8 cellular contexts compared by ENCODE assay signal in the genomic region with DNA sequence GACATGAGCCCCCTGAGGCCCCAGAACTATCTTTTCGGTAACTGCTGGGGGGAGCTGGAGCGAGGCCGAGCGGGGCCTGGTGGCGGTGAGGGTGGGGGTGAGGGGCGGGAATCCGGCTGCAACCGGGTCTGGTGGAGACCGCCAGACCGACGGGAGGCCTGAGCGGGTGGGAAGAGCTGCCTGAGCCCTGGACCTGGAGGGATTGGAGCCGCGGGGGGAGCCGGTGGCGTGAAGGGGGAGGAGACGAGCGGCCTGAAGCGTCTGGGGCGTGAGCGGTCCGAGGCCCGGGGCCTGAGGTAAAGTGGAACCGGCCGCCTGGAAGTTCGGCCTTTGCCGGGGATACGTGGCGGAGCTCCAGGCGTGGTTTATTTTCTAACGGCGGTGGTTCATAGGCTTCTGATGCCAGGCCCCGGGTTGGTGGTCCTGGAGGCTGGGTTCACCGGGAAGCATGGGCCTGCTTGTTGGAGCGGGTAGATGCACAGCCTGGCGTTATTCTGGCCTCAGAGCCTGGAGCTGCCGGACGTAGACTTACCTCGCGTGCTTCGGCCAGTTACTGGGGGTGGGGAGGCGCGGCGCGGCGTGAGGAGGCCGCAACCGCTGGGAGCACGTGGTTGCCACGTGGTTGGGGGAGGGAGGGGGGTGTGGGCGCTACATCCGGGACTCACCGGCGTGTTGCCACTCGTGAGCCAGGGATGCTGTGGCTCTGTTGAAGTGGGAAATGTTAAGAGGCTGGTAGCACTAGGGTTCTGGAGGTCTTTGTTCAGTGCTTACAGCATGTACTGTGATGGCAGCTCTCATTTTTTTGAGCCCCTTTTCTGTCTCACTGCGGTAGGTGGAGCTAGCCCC. TPM values are rescaled to one million over a fixed set of nuclear protein-coding genes. Genes with fewer than 3 reads are reported as not detected.
DNase-seq lines count a peak whose midpoint lies in the region; ATAC-seq and TF ChIP-seq lines count a peak whose summit lies in the region.

No MANE protein-coding gene starts in this region.

- peak overlapping the region; percentile 17 for H2AFZ ChIP-seq in trophoblast cell (ENCODE audit: insufficient read depth, low read length, poor library complexity)

- peaks cover 51% of the 10 kb centered on the region for H4K20me1 ChIP-seq in DOHH2 (ENCODE audit: control insufficient read depth, insufficient read depth, low read depth, low read length)

- peaks cover 7% of the 10 kb centered on the region for H3K9me3 Mint-ChIP-seq in activated naive CD8-positive, alpha-beta T cell treated with anti-CD3 and anti-CD28 coated beads for 36 hours

- peaks cover 40% of the 10 kb centered on the region for H3F3A ChIP-seq in DOHH2 (ENCODE audit: control insufficient read depth, insufficient read depth)

- peak overlapping the region; percentile 76 for H2AK5ac ChIP-seq in trophoblast cell (ENCODE audit: low read length)

- H3K27ac ChIP-seq in DOHH2 (ENCODE audit: low read depth, low read length) (peak overlapping the region; percentile 79), trophoblast cell (ENCODE audit: low read depth, low read length) (peak overlapping the region; percentile 62), tibial nerve (peak overlapping the region; percentile 87 to 97 (median 94))

- peak overlapping the region; percentile 76 for H4K91ac ChIP-seq in trophoblast cell (ENCODE audit: low read depth, low read length)

- peak overlapping the region; percentile 65 for H2BK5ac ChIP-seq in trophoblast cell (ENCODE audit: low read depth, low read length, poor library complexity)

- H2BK12ac ChIP-seq in trophoblast cell (ENCODE audit: low read length): no peak overlapping the region

- peaks cover 44% of the 10 kb centered on the region for H3K4me1 ChIP-seq in DOHH2 (ENCODE audit: control insufficient read depth, low read length)
- no peaks in the 10 kb centered on the region for H3K4me1 ChIP-seq in trophoblast cell (ENCODE audit: control insufficient read depth in 1 of 2, insufficient read depth in 2 of 2, low read length in 2 of 2)
- H3K4me1 ChIP-seq in tibial nerve: peaks cover 0 to 46% (median 20%) of the 10 kb centered on the region in 4 donors

- TF ChIP-seq POLR2A in tibial nerve (IDR thresholded peaks at IDR 0.05): peak in 1 of 2 donors; percentile 6

- H3K4ac ChIP-seq in trophoblast cell (ENCODE audit: low read depth, low read length): peak overlapping the region; percentile 99

- peak overlapping the region; percentile 80 for H3K14ac ChIP-seq in trophoblast cell (ENCODE audit: low read length)

- peaks cover 25% of the 10 kb centered on the region for H3K27me3 Mint-ChIP-seq in activated naive CD8-positive, alpha-beta T cell treated with anti-CD3 and anti-CD28 coated beads for 36 hours

- H3K4me2 ChIP-seq in DOHH2 (ENCODE audit: low read length) (peak overlapping the region; percentile 81), trophoblast cell (ENCODE audit: low read length) (peak overlapping the region; percentile 68)

- no peak overlapping the region for H3K23ac ChIP-seq in trophoblast cell (ENCODE audit: low read length)

- peak; percentile 69 for DNase-seq in Jurkat, Clone E6-1 (ENCODE audit: low read depth, low spot score)
- DNase-seq in SKM-1 treated with dmso at 0.1 percent for 144 hours (lab: John Stamatoyannopoulos, UW; ENCODE audit: unreplicated experiment): peak; percentile 47
- DNase-seq in activated naive CD8-positive, alpha-beta T cell treated with anti-CD3 and anti-CD28 coated beads for 36 hours: peak; percentile 83
- DNase-seq in Right ventricle myocardium superior: peak; percentile 82
- peak; percentile 33 to 63 for DNase-seq in trophoblast cell
- DNase-seq in tibial nerve (ENCODE audit: low spot score in 2 of 2): peak; percentile 61 to 71

- peaks cover 55% of the 10 kb centered on the region for H3K36me3 ChIP-seq in DOHH2 (ENCODE audit: control insufficient read depth, low read length)
- peaks cover 10 to 15% of the 10 kb centered on the region in 2 experiments for H3K36me3 ChIP-seq in trophoblast cell (ENCODE audit: control insufficient read depth in 1 of 2, insufficient read depth in 2 of 2, low read length in 2 of 2)
- peaks cover 0 to 26% (median 0%) of the 10 kb centered on the region in 3 donors for H3K36me3 ChIP-seq in tibial nerve

- peak in 1 of 2 donors; percentile 76 for TF ChIP-seq EP300 in tibial nerve (IDR thresholded peaks at IDR 0.05)

- H3K18ac ChIP-seq in trophoblast cell (ENCODE audit: low read length): peak overlapping the region; percentile 75

- H3K9ac ChIP-seq in trophoblast cell (ENCODE audit: low read length): peak overlapping the region; percentile 92

- WGBS in trophoblast cell (ENCODE audit: extremely low coverage, insufficient coverage, insufficient read length): no CpG with 5 or more reads among the region's 56 CpGs
- WGBS in tibial nerve, 2 donors: 0 to 1% methylated on average over 2 to 56 of the region's 56 CpGs

- H3K9me3 ChIP-seq in DOHH2 (ENCODE audit: control insufficient read depth, insufficient read depth, low read length) (no peaks in the 10 kb centered on the region), trophoblast cell (ENCODE audit: insufficient read depth, low read depth, low read length) (no peaks in the 10 kb centered on the region), tibial nerve (no peaks in the 10 kb centered on the region)

- peak overlapping the region; percentile 99 for H3K4me3 Mint-ChIP-seq in activated naive CD8-positive, alpha-beta T cell treated with anti-CD3 and anti-CD28 coated beads for 36 hours

- peaks cover 12% of the 10 kb centered on the region for H3K79me1 ChIP-seq in trophoblast cell (ENCODE audit: low read length)

- peaks cover 68% of the 10 kb centered on the region for H3K4me1 Mint-ChIP-seq in activated naive CD8-positive, alpha-beta T cell treated with anti-CD3 and anti-CD28 coated beads for 36 hours

- H3K9me2 ChIP-seq in DOHH2 (replicated peaks; ENCODE audit: control insufficient read depth, low read length): no peaks in the 10 kb centered on the region

- peak; percentile 36 for ATAC-seq in GM21528 (IDR thresholded peaks at IDR 0.05; ENCODE audit: low FRiP score, unreplicated experiment)
- ATAC-seq in Right ventricle myocardium superior (ENCODE audit: poor library complexity): peak; percentile 40

- H3K79me2 ChIP-seq in DOHH2 (ENCODE audit: control insufficient read depth, low read length): peaks cover 68% of the 10 kb centered on the region
- H3K79me2 ChIP-seq in trophoblast cell (ENCODE audit: control insufficient read depth, insufficient read depth, low read length, poor library complexity): peaks cover 26% of the 10 kb centered on the region

- H3K27me3 ChIP-seq in DOHH2 (ENCODE audit: control insufficient read depth, low read length) (no peaks in the 10 kb centered on the region), trophoblast cell (ENCODE audit: insufficient read depth, low read length) (no peaks in the 10 kb centered on the region), tibial nerve (no peaks in the 10 kb centered on the region)

- H3K4me3 ChIP-seq in DOHH2 (ENCODE audit: low read length) (peak overlapping the region; percentile 80), trophoblast cell (ENCODE audit: low read depth, low read length) (peak overlapping the region; percentile 98), tibial nerve (peak overlapping the region; percentile 64 to 99 (median 93))
- H3K4me3 ChIP-seq in Jurkat, Clone E6-1 (ENCODE audit: low read length): peak overlapping the region; percentile 77

- peak overlapping the region; percentile 68 for H4K12ac ChIP-seq in trophoblast cell (ENCODE audit: low read depth, low read length)

- no peak for TF ChIP-seq CTCF in DOHH2 (IDR thresholded peaks at IDR 0.05; ENCODE audit: low read depth, low read length, poor library complexity, severe bottlenecking)
- no peak for TF ChIP-seq CTCF in tibial nerve (IDR thresholded peaks at IDR 0.05)

- intact Hi-C loops in Right ventricle myocardium superior (cut with DNase I): no loop called here

- H3K27ac Mint-ChIP-seq in activated naive CD8-positive, alpha-beta T cell treated with anti-CD3 and anti-CD28 coated beads for 36 hours: peak overlapping the region; percentile 100

- H3K36me3 Mint-ChIP-seq in activated naive CD8-positive, alpha-beta T cell treated with anti-CD3 and anti-CD28 coated beads for 36 hours: peaks cover 59% of the 10 kb centered on the region

- peak overlapping the region; percentile 67 for H2BK120ac ChIP-seq in trophoblast cell (ENCODE audit: insufficient read depth, low read length, poor library complexity)

- peak overlapping the region; percentile 63 for H4K8ac ChIP-seq in trophoblast cell (ENCODE audit: low read depth, low read length)

RNA-seq across cellular contexts. Expression of gene NPM1, which starts 0.5 kb away (rescaled TPM):
- polyA plus RNA-seq in Jurkat, Clone E6-1 (2012; ENCODE audit: insufficient read depth, insufficient read length): 2,754 TPM
- total RNA-seq in activated naive CD8-positive, alpha-beta T cell treated with anti-CD3 and anti-CD28 coated beads for 36 hours: 1,000 to 10,000 TPM; 4,728 to 4,890 TPM
- total RNA-seq in Right ventricle myocardium superior (342 TPM), tibial nerve (100 to 1,000 TPM; 422 to 496 (median 444) TPM)
- polyA plus RNA-seq in trophoblast cell (2013): 1,500 and 1,549 TPM in 2 replicates

RNA-seq across cellular contexts. Expression of gene FGF18, which starts 31.3 kb away (rescaled TPM):
- not detected for polyA plus RNA-seq in Jurkat, Clone E6-1 (2012; ENCODE audit: insufficient read depth, insufficient read length)
- under 1 TPM; 0.21 to 0.28 TPM for total RNA-seq in activated naive CD8-positive, alpha-beta T cell treated with anti-CD3 and anti-CD28 coated beads for 36 hours
- total RNA-seq in Right ventricle myocardium superior (5.8 TPM), tibial nerve (1 to 10 TPM; 2.4 to 6.9 (median 6.4) TPM)
- 8.7 and 10.3 TPM in 2 replicates for polyA plus RNA-seq in trophoblast cell (2013)

Comparison
In these comparisons a context has a peak if more than half of its experiments do, and no peak if none do; other contexts are left out.
1. Peak in every context shown above with its lines: DNase-seq, ATAC-seq, H3K4me3 ChIP-seq and H3K27ac ChIP-seq.
2. RNA of gene NPM1, which starts 0.5 kb away (total RNA-seq): 4,728 to 4,890 TPM in activated naive CD8-positive, alpha-beta T cell treated with anti-CD3 and anti-CD28 coated beads for 36 hours; 422 to 496 TPM in tibial nerve and 342 TPM in Right ventricle myocardium superior (single experiment); every median in the first group is over 4 times any median in the second.